8 cellular contexts compared by ENCODE assay signal in genomic region chr17:78186689-78187595, GRCh38. TPM values are rescaled to one million over a fixed set of nuclear protein-coding genes. Genes with fewer than 3 reads are reported as not detected.
DNase-seq lines count a peak whose midpoint lies in the region; ATAC-seq and TF ChIP-seq lines count a peak whose summit lies in the region.

TSS of gene AFMID (plus strand) at chr17:78187362. CDS start at chr17:78187371, 9 bp downstream.
A gene with protein sequence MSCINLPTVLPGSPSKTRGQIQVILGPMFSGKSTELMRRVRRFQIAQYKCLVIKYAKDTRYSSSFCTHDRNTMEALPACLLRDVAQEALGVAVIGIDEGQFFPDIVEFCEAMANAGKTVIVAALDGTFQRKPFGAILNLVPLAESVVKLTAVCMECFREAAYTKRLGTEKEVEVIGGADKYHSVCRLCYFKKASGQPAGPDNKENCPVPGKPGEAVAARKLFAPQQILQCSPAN (minus strand): TSS chr17:78187052. CDS start chr17:78186994, 58 bp downstream.

- intact Hi-C loops in lower leg skin (cut with DNase I; ENCODE audit: low total_unique reads): no loop called here

- ATAC-seq in GM19351 (IDR thresholded peaks at IDR 0.05; ENCODE audit: unreplicated experiment): peak; percentile 85
- ATAC-seq in HG03521 (IDR thresholded peaks at IDR 0.05; ENCODE audit: unreplicated experiment): peak; percentile 90

- peak within 1 kb of the TSS; percentile 36 for H3K4me3 ChIP-seq in lower leg skin (ENCODE audit: low read depth, poor library complexity, severe bottlenecking)

- TF ChIP-seq CTCF in lower leg skin (IDR thresholded peaks at IDR 0.05): peak in 1 of 3 donors; percentile 90

- DNase-seq in CD1c-positive myeloid dendritic cell (ENCODE audit: extremely low spot score) (peak; percentile 97), NCI-H748 (lab: John Stamatoyannopoulos, UW; ENCODE audit: unreplicated experiment) (peak; percentile 92), dermis microvascular lymphatic vessel endothelial cell (ENCODE audit: low read depth in 2 of 2) (peak; percentile 92 to 98), lower leg skin (ENCODE audit: low spot score in 2 of 2) (peak; percentile 95 to 99)
- peak; percentile 62 to 64 for DNase-seq in activated CD4-positive, alpha-beta T cell treated with anti-CD3 and anti-CD28 coated beads, Interleukin-2, amount 50 U/mL, for 4 hours
- DNase-seq in stimulated activated CD4-positive, alpha-beta T cell treated with anti-CD3 and anti-CD28 coated beads, Interleukin-4, amount 100 ng/mL, for 48 hours (ENCODE audit: low read depth in 2 of 2): peak; percentile 95

- TF ChIP-seq POLR2A in lower leg skin (IDR thresholded peaks at IDR 0.05): no peak

- 5 to 6% methylated on average over 36 to 50 of the region's 57 CpGs for WGBS in lower leg skin, 2 donors

RNA-seq across cellular contexts. Expression of gene AFMID, which starts in this region (rescaled TPM):
- total RNA-seq in dermis microvascular lymphatic vessel endothelial cell (47.2 and 74.5 TPM in 2 replicates), lower leg skin (10 to 100 TPM; 41.4 to 77.7 (median 59.7) TPM)

RNA-seq across cellular contexts. Expression of the second gene that starts in this region (rescaled TPM):
- 79.3 and 147 TPM in 2 replicates for total RNA-seq in dermis microvascular lymphatic vessel endothelial cell
- 1 to 10 TPM; 1.7 to 4.1 (median 2.9) TPM for total RNA-seq in lower leg skin

Comparison
In these comparisons a context has a peak if more than half of its experiments do, and no peak if none do; other contexts are left out.
1. Peak in every context shown above with its lines: DNase-seq, ATAC-seq and H3K4me3 ChIP-seq.
2. RNA of the second gene that starts in this region (total RNA-seq): 79.3 to 147 TPM in dermis microvascular lymphatic vessel endothelial cell; 1.7 to 4.1 TPM in lower leg skin; every median in the first group is over 10 times any median in the second.